8 cellular contexts compared by ENCODE assay signal in the genomic region with DNA sequence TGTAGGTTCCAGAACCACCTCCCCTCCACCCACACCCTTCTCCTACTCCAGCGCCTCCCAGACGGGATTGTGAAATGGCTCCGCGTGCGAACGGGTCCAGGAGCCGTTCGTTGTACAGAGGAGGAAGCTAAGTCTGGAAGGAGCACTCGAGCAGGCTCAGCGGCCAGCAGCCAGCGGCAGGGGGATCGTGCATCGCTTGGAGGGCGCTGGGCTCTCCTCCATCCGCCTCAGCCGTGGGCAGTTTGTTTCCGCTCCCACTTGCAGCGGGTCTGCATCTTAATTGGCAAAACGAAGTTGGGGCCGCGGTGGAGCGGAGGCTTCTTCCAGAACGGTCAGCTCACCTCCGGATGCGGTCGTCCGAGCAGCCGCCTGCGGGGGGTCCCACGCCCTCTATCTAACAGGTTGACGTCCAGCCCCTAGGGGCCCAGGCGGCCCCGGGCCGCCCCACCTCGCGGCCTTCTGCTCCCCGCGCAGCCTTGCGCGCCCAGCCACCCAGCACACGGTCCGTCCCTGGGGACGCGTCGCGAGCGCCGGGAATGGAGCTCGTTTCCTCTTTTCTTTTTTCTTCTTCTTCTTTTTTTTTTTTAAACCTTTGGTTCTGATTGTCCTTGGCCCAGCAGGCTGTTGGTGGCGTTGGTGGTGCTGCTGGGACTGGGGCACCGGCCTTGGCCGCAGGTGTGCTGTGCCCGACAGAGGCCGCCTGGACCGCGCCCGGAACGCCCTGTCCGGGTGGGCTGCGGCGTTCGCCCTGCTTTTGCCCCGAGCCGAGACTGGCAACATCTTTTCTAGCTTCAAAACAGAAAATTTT. TPM values are rescaled to one million over a fixed set of nuclear protein-coding genes. Genes with fewer than 3 reads are reported as not detected.
A peak's percentile ranks its signal among the peaks of the same experiment; 100 is the strongest.
DNase-seq lines count a peak whose midpoint lies in the region; ATAC-seq lines count a peak whose summit lies in the region.

No MANE protein-coding gene starts in this region.

- H3K36me3 Mint-ChIP-seq in naive thymus-derived CD8-positive, alpha-beta T cell: no peaks in the 10 kb centered on the region

- no peaks in the 10 kb centered on the region for H3K9me3 Mint-ChIP-seq in naive thymus-derived CD8-positive, alpha-beta T cell

- ATAC-seq in naive thymus-derived CD8-positive, alpha-beta T cell: peak in 1 of 2 donors; percentile 14
- ATAC-seq in GM21737 (IDR thresholded peaks at IDR 0.05; ENCODE audit: unreplicated experiment): no peak

- DNase-seq in COLO668 (lab: John Stamatoyannopoulos, UW; ENCODE audit: unreplicated experiment): peak; percentile 32
- DNase-seq in Kasumi-1 (lab: John Stamatoyannopoulos, UW): peak; percentile 49 to 55
- peak; percentile 39 for DNase-seq in ecto neural progenitor cell (ENCODE audit: low spot score)
- no peak for DNase-seq in naive thymus-derived CD8-positive, alpha-beta T cell
- DNase-seq in NCI-H1436 (lab: John Stamatoyannopoulos, UW): no peak
- DNase-seq in anterior cingulate cortex (lab: John Stamatoyannopoulos, UW): no peak
- DNase-seq in kidney glomerular epithelial cell (lab: John Stamatoyannopoulos, UW): no peak

- peaks cover 33 to 86% (median 47%) of the 10 kb centered on the region in 5 donors for H3K27me3 Mint-ChIP-seq in naive thymus-derived CD8-positive, alpha-beta T cell

- peak overlapping the region; percentile 61 to 90 (median 73) for H3K4me3 Mint-ChIP-seq in naive thymus-derived CD8-positive, alpha-beta T cell

- peaks cover 21 to 50% (median 43%) of the 10 kb centered on the region in 4 donors for H3K4me1 Mint-ChIP-seq in naive thymus-derived CD8-positive, alpha-beta T cell

- H3K27ac Mint-ChIP-seq in naive thymus-derived CD8-positive, alpha-beta T cell: no peak overlapping the region

- POLR2A ChIA-PET in naive thymus-derived CD8-positive, alpha-beta T cell (lab: Charles Lee): no interaction called here

RNA-seq across cellular contexts. Expression of a gene that starts 3.9 kb away (rescaled TPM):
- not detected for total RNA-seq in naive thymus-derived CD8-positive, alpha-beta T cell
- not detected for polyA plus RNA-seq in naive thymus-derived CD8-positive, alpha-beta T cell

Comparison
In these comparisons a context has a peak if more than half of its experiments do, and no peak if none do; other contexts are left out.
1. DNase-seq: peak in COLO668 (single experiment), Kasumi-1 (2 of 2) and ecto neural progenitor cell (single experiment); none in naive thymus-derived CD8-positive, alpha-beta T cell (0 of 10), NCI-H1436 (single experiment), anterior cingulate cortex (0 of 58) and kidney glomerular epithelial cell (single experiment).